8 cellular contexts compared by ENCODE assay signal in the genomic region with DNA sequence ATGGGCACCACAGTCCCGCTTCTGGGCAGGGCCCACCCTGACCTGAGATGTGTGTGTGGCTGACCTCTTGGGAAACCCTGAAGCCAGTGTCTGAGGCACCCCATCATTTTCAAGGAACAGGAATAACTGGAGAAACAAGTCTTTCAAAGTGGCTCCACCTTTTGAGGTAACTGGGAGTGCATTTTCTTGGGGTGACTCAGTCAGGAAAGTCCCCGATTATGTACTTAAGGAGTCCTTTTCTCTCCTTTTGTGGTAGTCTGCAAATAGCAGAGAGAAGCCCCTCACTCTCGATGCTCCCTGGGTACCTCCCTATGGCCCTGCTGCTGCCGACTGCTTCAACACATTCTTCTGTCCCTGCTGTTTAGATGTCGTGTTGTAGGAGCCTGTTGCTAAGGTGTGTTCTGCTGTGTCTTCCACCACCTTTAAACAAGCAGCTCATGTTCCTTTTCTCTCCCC. TPM values are rescaled to one million over a fixed set of nuclear protein-coding genes. Genes with fewer than 3 reads are reported as not detected.
DNase-seq lines count a peak whose midpoint lies in the region; ATAC-seq, FAIRE-seq and TF ChIP-seq lines count a peak whose summit lies in the region.
"Not testable (repeated sequence)": the region's sequence is repeated elsewhere in the genome, so short reads cannot be mapped to it uniquely, and the experiment has no call there.
"Had no signal": no experiment of that assay in that cellular context is flagged by ENCODE, and none has a peak within 500 bp of the region (broad histone marks: within the 10 kb centered on the region; RNA-seq: fewer than 3 reads in every experiment).

No MANE protein-coding gene starts in this region.

- not testable (repeated sequence) for TF ChIP-seq CTCF in GM06990 (IDR thresholded peaks at IDR 0.05; ENCODE audit: insufficient read depth, low read length, poor library complexity, severe bottlenecking); GM12878 (IDR thresholded peaks at IDR 0.05 in 2 of 3, conservative IDR thresholded peaks at IDR 0.05 in 1 of 3; ENCODE audit: control insufficient read depth in 2 of 3, extremely low read depth in 1 of 3, insufficient read depth in 1 of 3, low read depth in 3 of 3, low read length in 3 of 3); prostate gland (IDR thresholded peaks at IDR 0.05)

- peak; percentile 20 for DNase-seq in GM06990 (ENCODE audit: extremely low read depth, insufficient read length)
- DNase-seq in SIG-M5 treated with dmso at 0.1 percent for 504 hours (lab: John Stamatoyannopoulos, UW; ENCODE audit: unreplicated experiment), result peak; percentile 55
- DNase-seq in GM12878 (ENCODE audit: low read depth, low spot score), result peak; percentile 12
- not testable (repeated sequence) for DNase-seq in left colon
- peak; percentile 5 for DNase-seq in prostate gland (ENCODE audit: low spot score)

- not testable (repeated sequence) for TF ChIP-seq POLR2A in GM12878 (IDR thresholded peaks at IDR 0.05; ENCODE audit: low read depth, low read length); prostate gland (IDR thresholded peaks at IDR 0.05)

- not testable (repeated sequence) for H3K27me3 ChIP-seq in GM06990 (replicated peaks; ENCODE audit: control insufficient read depth, insufficient read depth, low read length); GM12878 (replicated peaks in 1 of 2; ENCODE audit: control insufficient read depth in 2 of 2, insufficient read depth in 2 of 2, low read length in 1 of 2); esophagus (ENCODE audit: control insufficient read depth in 1 of 2, insufficient read depth in 2 of 2, low read length in 2 of 2); prostate gland (replicated peaks; ENCODE audit: insufficient read depth)

- RAD21 ChIA-PET in GM12878 (lab: Charles Lee; ENCODE audit: unreplicated experiment), result not testable (repeated sequence)

- SMC1A ChIA-PET in GM12878 (lab: Charles Lee; ENCODE audit: uncharacterized antibody, unreplicated experiment), result not testable (repeated sequence)

- not testable (repeated sequence) for H3K4me3 ChIP-seq in GM06990 (replicated peaks; ENCODE audit: low read depth, low read length); GM12878; esophagus (ENCODE audit: low read depth in 1 of 2, low read length in 2 of 2); prostate gland

- not testable (repeated sequence) for TF ChIP-seq EP300 in Ishikawa (IDR thresholded peaks at IDR 0.05; ENCODE audit: borderline replicate concordance); GM12878 (IDR thresholded peaks at IDR 0.05; ENCODE audit: borderline replicate concordance in 1 of 2, control insufficient read depth in 1 of 2, low read depth in 2 of 2, low read length in 2 of 2)

- 11% methylated on average over 4 of the region's 5 CpGs for WGBS in GM12878 (ENCODE audit: insufficient coverage, insufficient replicate concordance, low lambda C conversion rate, missing lambda C conversion rate)
- 37 to 41% methylated on average over 4 of the region's 5 CpGs for WGBS in esophagus, 2 donors
- 45% methylated on average over 4 of the region's 5 CpGs for WGBS in prostate gland

- POLR2A ChIA-PET in GM12878 (lab: Charles Lee), result not testable (repeated sequence)

- CTCF ChIA-PET in GM12878 (lab: Yijun Ruan, JAX), result not testable (repeated sequence)

- not testable (repeated sequence) for H3K4me1 ChIP-seq in GM12878 (ENCODE audit: control insufficient read depth, insufficient read depth, low read length); esophagus (ENCODE audit: control insufficient read depth in 2 of 2, insufficient read depth in 2 of 2, low read length in 1 of 2); prostate gland (replicated peaks)

- not testable (repeated sequence) for H3K4me2 ChIP-seq in GM12878 (ENCODE audit: control insufficient read depth, insufficient read depth)

- not testable (repeated sequence) for H3K9me3 ChIP-seq in GM12878 (replicated peaks; ENCODE audit: control insufficient read depth, insufficient read depth, low read length); esophagus (ENCODE audit: control insufficient read depth in 2 of 2, insufficient read depth in 1 of 2, low read depth in 1 of 2, low read length in 1 of 2); prostate gland

- H3K9ac ChIP-seq in GM12878 (ENCODE audit: control insufficient read depth, insufficient read depth, low read length), result not testable (repeated sequence)

- not testable (repeated sequence) for TF ChIP-seq RAD21 in Ishikawa (IDR thresholded peaks at IDR 0.05; ENCODE audit: low read depth); GM12878 (IDR thresholded peaks at IDR 0.05; ENCODE audit: insufficient read depth, low read depth, low read length)

- in situ Hi-C loops in GM12878 (cut with MboI), result not testable (repeated sequence)

- not testable (repeated sequence) for H3K27ac ChIP-seq in GM12878 (ENCODE audit: control insufficient read depth, insufficient read depth); prostate gland
- peak overlapping the region; percentile 86 to 92 for H3K27ac ChIP-seq in esophagus (ENCODE audit: low read depth in 2 of 2, low read length in 1 of 2)

- H4K20me1 ChIP-seq in GM12878 (ENCODE audit: control insufficient read depth, insufficient read depth), result not testable (repeated sequence)

- H2AFZ ChIP-seq in GM12878 (ENCODE audit: control insufficient read depth, low read depth, low read length), result not testable (repeated sequence)

- BruUV-seq in GM12878 (replicated peaks; lab: Mats Ljungman, UMichigan), result not testable (repeated sequence)

- intact Hi-C loops in GM12878 (cut with micrococcal nuclease; ENCODE audit: unreplicated experiment); left colon (cut with DNase I, micrococcal nuclease); prostate gland (cut with DNase I): not testable (repeated sequence)

- FAIRE-seq in GM12878 (lab: Jason Lieb, UNC), result not testable (repeated sequence)

- not testable (repeated sequence) for H3K36me3 ChIP-seq in GM06990 (ENCODE audit: control insufficient read depth, insufficient read depth, low read length); GM12878 (ENCODE audit: control insufficient read depth in 2 of 2, insufficient read depth in 2 of 2, low read length in 1 of 2); esophagus (ENCODE audit: control insufficient read depth in 2 of 2, insufficient read depth in 2 of 2, low read length in 1 of 2); prostate gland

- not testable (repeated sequence) for H3K79me2 ChIP-seq in GM12878 (ENCODE audit: control insufficient read depth, insufficient read depth, low read length)

- ATAC-seq in GM12878 (peak; percentile 70), left colon (peak; percentile 32)

TF ChIP-seq in Ishikawa, 13 proteins besides CTCF, POLR2A, EP300 and RAD21:
- 0 out of 2 replicates have a peak, but pooled peaks have one; percentile 40 for TF ChIP-seq ZBTB7A (IDR thresholded peaks at IDR 0.05; ENCODE audit: low read depth)
TF ChIP-seq in Ishikawa: peak in this region for 1; not testable (repeated sequence) for 12.

RNA-seq across cellular contexts. Expression of gene FBXW10, which starts 25.2 kb away (rescaled TPM):
- total RNA-seq in GM12878 (2013; cell fraction: nucleolus; rRNA removed), result not detected in 2 replicates
- 0.11 TPM in 1 of 2 replicates, not detected in the other for total RNA-seq in GM12878 (2014; rRNA removed)
- not detected in 2 replicates for total RNA-seq in GM12878 (2014; rRNA removed; fragmentation: Illumina TruSeq; extraction: Trizol)
- total RNA-seq in GM12878 (2021), result not detected in 2 replicates
- not detected for polyA plus RNA-seq in GM12878 (2011; ENCODE audit: low read depth)
- 0.01 TPM in 1 of 2 replicates, not detected in the other for polyA plus RNA-seq in GM12878 (2011; rRNA removed)
- 0.02 TPM in 1 of 2 replicates, not detected in the other for polyA plus RNA-seq in GM12878 (2011; cell fraction: cytosol; rRNA removed)
- polyA plus RNA-seq in GM12878 (2011; cell fraction: nucleus; rRNA removed), result 0.06 TPM in 1 of 2 replicates, not detected in the other
- 0.04 TPM in 1 of 2 replicates, not detected in the other for polyA plus RNA-seq in GM12878 (2012)
- polyA plus RNA-seq in GM12878 (2014; fragmentation: Illumina TruSeq; extraction: Trizol), result 0.10 TPM in 1 of 2 replicates, not detected in the other
- not detected for polyA plus RNA-seq in GM12878 (2014; fragmentation: Nextera tagmentation; extraction: Ambion mirVana)
- not detected in 2 replicates for polyA plus RNA-seq in GM12878 (2014; rRNA removed)
- not detected for polyA plus RNA-seq in GM12878 (2016; fragmentation: Nextera tagmentation; extraction: Ambion mirVana)
- polyA minus RNA-seq in GM12878 (2011; rRNA and poly(A)+ RNA removed), result 0.10 TPM in 1 of 2 replicates, not detected in the other
- not detected in 2 replicates for polyA minus RNA-seq in GM12878 (2011; cell fraction: cytosol; rRNA and poly(A)+ RNA removed)
- polyA minus RNA-seq in GM12878 (2011; cell fraction: nucleus; rRNA and poly(A)+ RNA removed), result 0.19 TPM in 1 of 2 replicates, not detected in the other
- polyA plus RNA-seq in esophagus, result under 1 TPM; 0.16 to 0.39 TPM
- under 1 TPM in 1 of 2 donors, not detected in 1; 0.09 TPM for total RNA-seq in left colon
- total RNA-seq in prostate gland, result 1 to 10 TPM in 1 of 2 donors, not detected in 1; 1.8 TPM
- total RNA-seq: K562 had no signal
- polyA plus RNA-seq: K562 had no signal

RNA-seq across cellular contexts. Expression of gene FOXO3B, which starts 36.6 kb away (rescaled TPM):
- 5.6 and 5.7 TPM in 2 replicates for total RNA-seq in GM12878 (2013; cell fraction: nucleolus; rRNA removed)
- total RNA-seq in GM12878 (2014; rRNA removed) (0.85 and 1.1 TPM in 2 replicates), GM12878 (2014; rRNA removed; fragmentation: Illumina TruSeq; extraction: Trizol) (0.32 and 0.76 TPM in 2 replicates), GM12878 (2021) (1.3 TPM in 2 replicates), left colon (1 to 10 TPM; 1.5 TPM), prostate gland (10 to 100 TPM; 11.3 to 13.1 TPM)
- 0.45 TPM for polyA plus RNA-seq in GM12878 (2011; ENCODE audit: low read depth)
- polyA plus RNA-seq in GM12878 (2011; rRNA removed) (0.27 and 1.0 TPM in 2 replicates), GM12878 (2014; fragmentation: Illumina TruSeq; extraction: Trizol) (0.97 and 1.1 TPM in 2 replicates), GM12878 (2014; fragmentation: Nextera tagmentation; extraction: Ambion mirVana) (under 1 TPM; 0.05 to 0.08 TPM), GM12878 (2014; rRNA removed) (0.82 and 1.4 TPM in 2 replicates), GM12878 (2016; fragmentation: Nextera tagmentation; extraction: Ambion mirVana) (under 1 TPM; 0.18 to 0.40 TPM), esophagus (under 1 TPM; 0.28 to 0.33 TPM)
- 1.5 and 1.9 TPM in 2 replicates for polyA plus RNA-seq in GM12878 (2011; cell fraction: cytosol; rRNA removed)
- 2.2 and 2.4 TPM in 2 replicates for polyA plus RNA-seq in GM12878 (2011; cell fraction: nucleus; rRNA removed)
- 0.68 and 0.84 TPM in 2 replicates for polyA plus RNA-seq in GM12878 (2012)
- polyA minus RNA-seq in GM12878 (2011; rRNA and poly(A)+ RNA removed), result 1.8 and 2.1 TPM in 2 replicates
- polyA minus RNA-seq in GM12878 (2011; cell fraction: cytosol; rRNA and poly(A)+ RNA removed), result not detected in 2 replicates
- 1.7 and 2.7 TPM in 2 replicates for polyA minus RNA-seq in GM12878 (2011; cell fraction: nucleus; rRNA and poly(A)+ RNA removed)
